27 cellular contexts compared by ENCODE assay signal in genomic region chr7:83486957-83487356, GRCh38.
DNase-seq lines count a peak whose midpoint lies in the region; ATAC-seq and TF ChIP-seq lines count a peak whose summit lies in the region.
"Had no signal": no experiment of that assay in that cellular context is flagged by ENCODE, and none has a peak within 500 bp of the region (broad histone marks: within the 10 kb centered on the region; RNA-seq: fewer than 3 reads in every experiment).

No MANE protein-coding gene starts in this region.

- H3K9me3 ChIP-seq in IMR-90 (ENCODE audit: control insufficient read depth, insufficient read depth, low read length) (no peaks in the 10 kb centered on the region), upper lobe of right lung (no peaks in the 10 kb centered on the region)
- H3K9me3 ChIP-seq: gastrocnemius medialis, mucosa of descending colon had no signal

- H4K5ac ChIP-seq in IMR-90 (ENCODE audit: low read depth, low read length), result no peak overlapping the region

- no peak for TF ChIP-seq RAD21 in IMR-90 (IDR thresholded peaks at IDR 0.05; ENCODE audit: low read length)

- no peak for TF ChIP-seq CTCF in IMR-90 (conservative IDR thresholded peaks at IDR 0.05; ENCODE audit: low read depth, low read length)
- no peak for TF ChIP-seq CTCF in upper lobe of right lung (IDR thresholded peaks at IDR 0.05)

- POLR2A ChIA-PET in IMR-90 (lab: Charles Lee; ENCODE audit: unreplicated experiment), result no interaction called here

- no peak overlapping the region for H3K18ac ChIP-seq in IMR-90 (ENCODE audit: low read depth, low read length)

- H2BK15ac ChIP-seq in IMR-90 (ENCODE audit: low read depth, low read length), result no peak overlapping the region

- H3K36me3 ChIP-seq in IMR-90 (ENCODE audit: control insufficient read depth, insufficient read depth, low read length) (no peaks in the 10 kb centered on the region), upper lobe of right lung (no peaks in the 10 kb centered on the region)
- H3K36me3 ChIP-seq: gastrocnemius medialis had no signal

- dilution Hi-C loops in IMR-90 (cut with HindIII; ENCODE audit: low sequenced_read_pairs, unreplicated experiment), result no loop called here

- H3K79me1 ChIP-seq in IMR-90 (ENCODE audit: low read depth in 1 of 2, low read length in 2 of 2), result no peaks in the 10 kb centered on the region

- H3K27ac ChIP-seq in IMR-90 (ENCODE audit: insufficient read depth, low read length) (no peak overlapping the region), upper lobe of right lung (no peak overlapping the region)
- H3K27ac ChIP-seq: C4-2B, gastrocnemius medialis, PC-9 had no signal

- no peak overlapping the region for H3K4ac ChIP-seq in IMR-90 (ENCODE audit: low read depth, low read length)

- intact Hi-C loops in IMR-90 (cut with micrococcal nuclease), result no loop called here
- intact Hi-C loops in upper lobe of right lung (cut with DNase I), result no loop called here

- H3K4me2 ChIP-seq in IMR-90 (ENCODE audit: low read depth, low read length), result no peak overlapping the region
- H3K4me2 ChIP-seq: PC-9 had no signal

- DNase-seq in NCI-H748 (lab: John Stamatoyannopoulos, UW; ENCODE audit: unreplicated experiment) (peak; percentile 54), NCI-H748 treated with DMSO at 0.1 percent for 48 hours (lab: John Stamatoyannopoulos, UW) (no peak), IMR-90 (peak; percentile 21), SK-N-DZ (ENCODE audit: low spot score) (peak; percentile 26), lung microvascular endothelial cell (ENCODE audit: low read depth in 2 of 2) (peak; percentile 8 to 9), upper lobe of right lung (no peak)
- no peak for DNase-seq in activated effector memory CD4-positive, alpha-beta T cell treated with Interleukin-2 at 50 U/mL for 16 hours
- DNase-seq: activated CD4-positive, alpha-beta T cell treated with anti-CD3 and anti-CD28 coated beads for 36 hours; activated CD8-positive, alpha-beta memory T cell treated with anti-CD3 and anti-CD28 coated beads for 24 hours; activated naive CD4-positive, alpha-beta T cell treated with anti-CD3 and anti-CD28 coated beads for 36 hours; activated T-cell treated with anti-CD3 and anti-CD28 coated beads, Interleukin-2, amount 50 U/mL, for 4 hours; amygdala; erythroblast; gastrocnemius medialis; GF-D8; hippocampal formation; MM.1S; mucosa of descending colon; NCI-H2171; NCI-H774; SHP77 treated with DMSO at 0.1 percent for 48 hours; T-cell had no signal

- H2BK5ac ChIP-seq in IMR-90 (ENCODE audit: low read depth, low read length, poor library complexity, severe bottlenecking), result no peak overlapping the region

- no peak overlapping the region for H2BK120ac ChIP-seq in IMR-90 (ENCODE audit: low read depth, low read length)

- no peak overlapping the region for H3K23ac ChIP-seq in IMR-90 (ENCODE audit: low read depth, low read length)

- peak; percentile 57 for ATAC-seq in IMR-90 (ENCODE audit: low read depth)
- ATAC-seq in upper lobe of right lung, result no peak
- ATAC-seq in activated CD4-positive, CD25-positive, alpha-beta regulatory T cell treated with anti-CD3 and anti-CD28 coated beads, Interleukin-2, amount 50 U/mL, for 24 hours, result no peak
- ATAC-seq: activated CD4-positive, alpha-beta T cell treated with anti-CD3 and anti-CD28 coated beads for 36 hours; activated T-cell treated with anti-CD3 and anti-CD28 coated beads, Interleukin-2, amount 50 U/mL, for 4 hours; gastrocnemius medialis; K562; mucosa of descending colon; sciatic nerve; T-cell had no signal

- no TSS peak for BruUV-seq in IMR-90 (replicated peaks; lab: Mats Ljungman, UMichigan)

- no peak overlapping the region for H3K9ac ChIP-seq in IMR-90 (ENCODE audit: low read depth, low read length)

- no peak overlapping the region for H2BK20ac ChIP-seq in IMR-90 (ENCODE audit: low read depth, low read length)

- H3K4me3 ChIP-seq in IMR-90 (ENCODE audit: insufficient read depth, low read depth, low read length), result no peak overlapping the region
- no peak overlapping the region for H3K4me3 ChIP-seq in upper lobe of right lung
- H3K4me3 ChIP-seq: gastrocnemius medialis, K562, mucosa of descending colon, PC-9 had no signal

- no CpG with 5 or more reads among the region's 2 CpGs for WGBS in IMR-90 (ENCODE audit: extremely low coverage in 2 of 2, insufficient read length in 1 of 2), 2 experiments

- H2AK9ac ChIP-seq in IMR-90 (replicated peaks; ENCODE audit: low read depth, low read length, poor library complexity), result no peak overlapping the region

- no peak overlapping the region for H3K14ac ChIP-seq in IMR-90 (replicated peaks; ENCODE audit: low read depth, low read length)

- H3K4me1 ChIP-seq in IMR-90 (ENCODE audit: control insufficient read depth, insufficient read depth, low read length) (no peaks in the 10 kb centered on the region), upper lobe of right lung (no peaks in the 10 kb centered on the region)
- H3K4me1 ChIP-seq: gastrocnemius medialis had no signal

- H2AFZ ChIP-seq in IMR-90 (replicated peaks; ENCODE audit: low read length, poor library complexity), result no peak overlapping the region
- H2AFZ ChIP-seq: PC-9 had no signal

- H2AK5ac ChIP-seq in IMR-90 (ENCODE audit: low read depth, low read length), result no peak overlapping the region

- in situ Hi-C loops in IMR-90 (cut with MboI; ENCODE audit: low sequenced_read_pairs), result no loop called here

- CTCF ChIA-PET in IMR-90 (lab: Yijun Ruan, JAX), result interaction anchor here (0.5 kb wide), 1 partner anchor 9 kb away, joined by 3 read pairs; no protein-coding TSS in a partner anchor

- H3K27me3 ChIP-seq in IMR-90 (ENCODE audit: control insufficient read depth, insufficient read depth, low read length), result peaks cover under 1% of the 10 kb centered on the region
- no peaks in the 10 kb centered on the region for H3K27me3 ChIP-seq in upper lobe of right lung
- H3K27me3 ChIP-seq: gastrocnemius medialis had no signal

- TF ChIP-seq POLR2A in IMR-90 (IDR thresholded peaks at IDR 0.05; ENCODE audit: low read depth, low read length), result no peak

- H4K91ac ChIP-seq in IMR-90 (ENCODE audit: insufficient read depth, low read depth, low read length), result no peak overlapping the region

- no peaks in the 10 kb centered on the region for H4K20me1 ChIP-seq in IMR-90 (ENCODE audit: insufficient read depth, low read length)

- H3K9me1 ChIP-seq in IMR-90 (ENCODE audit: insufficient read depth, low read length), result no peaks in the 10 kb centered on the region

- no peak overlapping the region for H3K56ac ChIP-seq in IMR-90 (ENCODE audit: extremely low read depth, insufficient read depth, low read length)

- H4K8ac ChIP-seq in IMR-90 (ENCODE audit: low read depth in 2 of 2, low read length in 2 of 2), result no peak overlapping the region

TF ChIP-seq in IMR-90, 13 proteins besides CTCF, POLR2A, EP300 and RAD21:
- no peak for TF ChIP-seq FOS (IDR thresholded peaks at IDR 0.05; ENCODE audit: low read depth, low read length)
- no peak for TF ChIP-seq CHD1 (IDR thresholded peaks at IDR 0.05; ENCODE audit: low read depth, low read length)
- TF ChIP-seq SMC3 (IDR thresholded peaks at IDR 0.05; ENCODE audit: low read depth, low read length), result no peak
- TF ChIP-seq RFX5 (IDR thresholded peaks at IDR 0.05; ENCODE audit: low read depth, low read length), result no peak
- no peak for TF ChIP-seq CEBPB (IDR thresholded peaks at IDR 0.05; ENCODE audit: low read depth, low read length)
- TF ChIP-seq, protein P1, sequence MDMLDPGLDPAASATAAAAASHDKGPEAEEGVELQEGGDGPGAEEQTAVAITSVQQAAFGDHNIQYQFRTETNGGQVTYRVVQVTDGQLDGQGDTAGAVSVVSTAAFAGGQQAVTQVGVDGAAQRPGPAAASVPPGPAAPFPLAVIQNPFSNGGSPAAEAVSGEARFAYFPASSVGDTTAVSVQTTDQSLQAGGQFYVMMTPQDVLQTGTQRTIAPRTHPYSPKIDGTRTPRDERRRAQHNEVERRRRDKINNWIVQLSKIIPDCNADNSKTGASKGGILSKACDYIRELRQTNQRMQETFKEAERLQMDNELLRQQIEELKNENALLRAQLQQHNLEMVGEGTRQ (IDR thresholded peaks at IDR 0.05; ENCODE audit: low read depth, low read length), result no peak
- TF ChIP-seq MAFK (IDR thresholded peaks at IDR 0.05; ENCODE audit: low read depth, low read length), result no peak
- no peak for TF ChIP-seq BHLHE40 (IDR thresholded peaks at IDR 0.05; ENCODE audit: low read depth, low read length)
- no peak for TF ChIP-seq MAZ (IDR thresholded peaks at IDR 0.05; ENCODE audit: borderline replicate concordance, low read depth, low read length)
- TF ChIP-seq, protein P2, sequence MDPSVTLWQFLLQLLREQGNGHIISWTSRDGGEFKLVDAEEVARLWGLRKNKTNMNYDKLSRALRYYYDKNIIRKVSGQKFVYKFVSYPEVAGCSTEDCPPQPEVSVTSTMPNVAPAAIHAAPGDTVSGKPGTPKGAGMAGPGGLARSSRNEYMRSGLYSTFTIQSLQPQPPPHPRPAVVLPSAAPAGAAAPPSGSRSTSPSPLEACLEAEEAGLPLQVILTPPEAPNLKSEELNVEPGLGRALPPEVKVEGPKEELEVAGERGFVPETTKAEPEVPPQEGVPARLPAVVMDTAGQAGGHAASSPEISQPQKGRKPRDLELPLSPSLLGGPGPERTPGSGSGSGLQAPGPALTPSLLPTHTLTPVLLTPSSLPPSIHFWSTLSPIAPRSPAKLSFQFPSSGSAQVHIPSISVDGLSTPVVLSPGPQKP (IDR thresholded peaks at IDR 0.05; ENCODE audit: borderline replicate concordance, low read depth, low read length), result no peak
- no peak for TF ChIP-seq MXI1 (IDR thresholded peaks at IDR 0.05; ENCODE audit: borderline replicate concordance, low read depth, low read length)

Comparison
In these comparisons a context has a peak if more than half of its experiments do, and no peak if none do; other contexts are left out.
1. DNase-seq: peak in NCI-H748 (single experiment), IMR-90 (single experiment), SK-N-DZ (single experiment) and lung microvascular endothelial cell (2 of 2); none in NCI-H748 treated with DMSO at 0.1 percent for 48 hours (single experiment), upper lobe of right lung (single experiment) and activated effector memory CD4-positive, alpha-beta T cell treated with Interleukin-2 at 50 U/mL for 16 hours (single experiment).